Comparison of ENCODE assay signal across 2 cellular contexts in genomic region chr21:16320110-16320509, GRCh38.
TF ChIP-seq lines count a peak whose summit lies in the region.

No MANE protein-coding gene starts in this region.

TF ChIP-seq in A549, 52 proteins besides CTCF, POLR2A, EP300 and RAD21 (continued from another document):
- TF ChIP-seq E2F6 (IDR thresholded peaks at IDR 0.05; ENCODE audit: borderline replicate concordance, low read depth): no peak
- no peak for TF ChIP-seq CBX8 (IDR thresholded peaks at IDR 0.05)
- TF ChIP-seq ATOH8 (CRISPR knock-in tag; IDR thresholded peaks at IDR 0.05; ENCODE audit: low read depth): no peak
- TF ChIP-seq HES2 (IDR thresholded peaks at IDR 0.05): no peak
- TF ChIP-seq TP53 (CRISPR knock-in tag; IDR thresholded peaks at IDR 0.05): no peak
TF ChIP-seq in A549: peak in this region for 1.

TF ChIP-seq in K562, 482 proteins besides CTCF, POLR2A, EP300 and RAD21 (continued from another document):
- no peak for TF ChIP-seq ELK1 (CRISPR knock-in tag; IDR thresholded peaks at IDR 0.05)
- TF ChIP-seq NFIC (IDR thresholded peaks at IDR 0.05): no peak
- TF ChIP-seq ZNF644 (tag; IDR thresholded peaks at IDR 0.05; ENCODE audit: low read depth): no peak
- TF ChIP-seq C11orf30 (IDR thresholded peaks at IDR 0.05; ENCODE audit: low read depth): peak; percentile 28; the same call in 1 of the 2 replicates
- peak; percentile 79 for TF ChIP-seq MAFK (IDR thresholded peaks at IDR 0.05; ENCODE audit: low read length)
- TF ChIP-seq CREB1 (IDR thresholded peaks at IDR 0.05): no peak
- no peak for TF ChIP-seq CREB1 (CRISPR knock-in tag; IDR thresholded peaks at IDR 0.05)
TF ChIP-seq in K562: peak in this region for 5.
